ENCODE assay signal across 20 cellular contexts in genomic region chr5:121731377-121731776, GRCh38.
"Had no signal": no experiment of that assay in that cellular context is flagged by ENCODE, and none has a peak within 500 bp of the region (broad histone marks: within the 10 kb centered on the region; RNA-seq: fewer than 3 reads in every experiment).

No MANE protein-coding gene starts in this region.

- H3K27ac ChIP-seq: hepatocyte, sigmoid colon had no signal

- H3K4me1 ChIP-seq: sigmoid colon had no signal

- ATAC-seq: activated CD8-positive, alpha-beta memory T cell treated with anti-CD3 and anti-CD28 coated beads, Interleukin-2, amount 10 ng/mL, durations not matched to agents 7 days and 5 days; activated CD8-positive, alpha-beta T cell treated with anti-CD3 and anti-CD28 coated beads for 36 hours; activated T-helper 17 cell treated with anti-CD3 and anti-CD28 coated beads, Interleukin-2, amount 50 U/mL, for 72 hours; mucosa of descending colon; naive thymus-derived CD4-positive, alpha-beta T cell; stimulated activated naive CD8-positive, alpha-beta T cell treated with anti-CD3 and anti-CD28 coated beads, Interleukin-15, Interleukin-2, amounts not matched to agents 100 U/mL and 50 U/mL, for 24 hours; T-helper 17 cell had no signal

- DNase-seq: activated CD4-positive, alpha-beta T cell treated with anti-CD3 and anti-CD28 coated beads for 48 hours; activated CD4-positive, CD25-positive, alpha-beta regulatory T cell; activated CD8-positive, alpha-beta memory T cell treated with anti-CD3 and anti-CD28 coated beads, Interleukin-2, amount 10 ng/mL, durations not matched to agents 7 days and 5 days; activated CD8-positive, alpha-beta T cell treated with anti-CD3 and anti-CD28 coated beads for 36 hours; amygdala; effector CD4-positive, alpha-beta T cell; erythroblast; foreskin fibroblast; kidney glomerular epithelial cell; mucosa of descending colon; naive thymus-derived CD4-positive, alpha-beta T cell; occipital lobe; sigmoid colon; stimulated activated CD4-positive, alpha-beta T cell treated with anti-CD3 and anti-CD28 coated beads, Interleukin-12 subunit alpha, Interleukin-12 subunit beta, amount 100 ng/mL, for 4 hours; stimulated activated CD4-positive, alpha-beta T cell treated with anti-CD3 and anti-CD28 coated beads, Interleukin-4, amount 100 ng/mL, for 4 hours; stimulated activated naive CD8-positive, alpha-beta T cell treated with anti-CD3 and anti-CD28 coated beads, Interleukin-15, Interleukin-2, amounts not matched to agents 100 U/mL and 50 U/mL, for 24 hours; SW 1271; T-helper 17 cell had no signal

- H3K36me3 ChIP-seq: sigmoid colon had no signal

- H3K4me3 ChIP-seq: hepatocyte, mucosa of descending colon, sigmoid colon had no signal

- H3K27me3 ChIP-seq: hepatocyte, sigmoid colon had no signal

- H3K9me3 ChIP-seq: mucosa of descending colon, sigmoid colon had no signal
